ENCODE assay signal across 7 cellular contexts in genomic region chr1:16351994-16352841, GRCh38. TPM values are rescaled to one million over a fixed set of nuclear protein-coding genes. Genes with fewer than 3 reads are reported as not detected.
DNase-seq lines count a peak whose midpoint lies in the region; ATAC-seq and TF ChIP-seq lines count a peak whose summit lies in the region.

Gene FBXO42, minus strand, starts transcription at chr1:16352480. Its CDS starts 37,062 bp downstream, at chr1:16315418.

- peak within 1 kb of the TSS; percentile 93 for H3K27ac ChIP-seq in hepatocyte

- peak within 1 kb of the TSS; percentile 92 for H2AFZ ChIP-seq in hepatocyte

- in situ Hi-C loops in astrocyte of the cerebellum (cut with HindIII; ENCODE audit: low sequenced_read_pairs), result no loop called here

- DNase-seq in NCI-H2029 treated with DMSO at 0.1 percent for 48 hours (lab: John Stamatoyannopoulos, UW) (peak; percentile 44), T-helper 22 cell (ENCODE audit: low read depth) (peak; percentile 85), astrocyte of the cerebellum (ENCODE audit: low read depth) (peak; percentile 74), hepatocyte (ENCODE audit: low spot score) (peak; percentile 97), retinal pigment epithelial cell (ENCODE audit: low read depth) (no peak)

- ATAC-seq in GM18511 (IDR thresholded peaks at IDR 0.05; ENCODE audit: unreplicated experiment) (peak; percentile 88), HG03025 (IDR thresholded peaks at IDR 0.05; ENCODE audit: low FRiP score, unreplicated experiment) (peak; percentile 80)

- H3K9me3 ChIP-seq in hepatocyte (ENCODE audit: low read depth), result no peaks in the 10 kb centered on the region

- peak within 1 kb of the TSS; percentile 84 for H3K4me2 ChIP-seq in hepatocyte

- H3K4me1 ChIP-seq in hepatocyte (ENCODE audit: insufficient read depth), result peaks cover 24% of the 10 kb centered on the region

- H3K9me2 ChIP-seq in hepatocyte (replicated peaks; ENCODE audit: insufficient read depth), result no peaks in the 10 kb centered on the region

- H3K36me3 ChIP-seq in hepatocyte (replicated peaks; ENCODE audit: insufficient read depth, low read depth), result no peaks in the 10 kb centered on the region

- 2% methylated on average over 72 of the region's 81 CpGs for WGBS in hepatocyte (ENCODE audit: low lambda C conversion rate, missing lambda C conversion rate)

- H4K20me1 ChIP-seq in hepatocyte (ENCODE audit: insufficient read depth, poor library complexity, severe bottlenecking), result peaks cover 38% of the 10 kb centered on the region

- peak within 1 kb of the TSS; percentile 92 for H3K4me3 ChIP-seq in astrocyte of the cerebellum (ENCODE audit: low read depth, low read length)
- peak within 1 kb of the TSS; percentile 81 for H3K4me3 ChIP-seq in hepatocyte
- H3K4me3 ChIP-seq in retinal pigment epithelial cell (ENCODE audit: low read length), result peak within 1 kb of the TSS; percentile 92

- H3K27me3 ChIP-seq in hepatocyte, result no peaks in the 10 kb centered on the region

- H3K79me2 ChIP-seq in hepatocyte, result peaks cover 50% of the 10 kb centered on the region

- no peak for TF ChIP-seq CTCF in astrocyte of the cerebellum (IDR thresholded peaks at IDR 0.05; ENCODE audit: low read depth, low read length, missing control alignments)
- TF ChIP-seq CTCF in hepatocyte (IDR thresholded peaks at IDR 0.05; ENCODE audit: poor library complexity), result peak; percentile 44
- peak; percentile 39 for TF ChIP-seq CTCF in retinal pigment epithelial cell (conservative IDR thresholded peaks at IDR 0.05; ENCODE audit: low read depth, low read length)

RNA-seq across cellular contexts. Expression of gene FBXO42, which starts in this region (rescaled TPM):
- total RNA-seq in hepatocyte, result 19.5 and 19.9 TPM in 2 replicates
- polyA plus RNA-seq in hepatocyte, result 21.1 and 22.1 TPM in 2 replicates
